26 cellular contexts compared by ENCODE assay signal in the genomic region with DNA sequence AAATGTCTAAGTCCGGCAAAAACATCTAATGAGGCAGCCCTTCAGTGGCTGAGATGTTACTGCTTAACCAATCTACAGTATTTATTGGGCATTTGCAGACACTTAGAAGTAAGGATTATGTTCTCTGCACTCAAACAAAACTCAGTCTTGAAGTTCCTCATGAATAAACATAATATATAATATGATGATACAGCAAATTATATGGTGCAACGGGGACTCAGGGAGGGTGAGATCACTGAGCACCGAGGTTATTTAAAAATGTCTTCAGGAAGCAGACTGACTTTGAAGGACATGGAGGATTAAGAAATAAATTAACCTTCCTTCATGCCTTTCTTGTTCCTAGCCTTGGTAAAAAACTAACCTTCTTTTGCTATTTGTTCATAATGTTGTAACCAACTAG. TPM values are rescaled to one million over a fixed set of nuclear protein-coding genes. Genes with fewer than 3 reads are reported as not detected.
A peak's percentile ranks its signal among the peaks of the same experiment; 100 is the strongest.
DNase-seq lines count a peak whose midpoint lies in the region; ATAC-seq, FAIRE-seq and TF ChIP-seq lines count a peak whose summit lies in the region.
"Had no signal": no experiment of that assay in that cellular context is flagged by ENCODE, and none has a peak within 500 bp of the region (broad histone marks: within the 10 kb centered on the region; RNA-seq: fewer than 3 reads in every experiment).

No MANE protein-coding gene starts in this region.

- no peak overlapping the region for H3K14ac ChIP-seq in IMR-90 (replicated peaks; ENCODE audit: low read depth, low read length)

- intact Hi-C loops in A673 (cut with micrococcal nuclease; ENCODE audit: unreplicated experiment) (no loop called here), IMR-90 (cut with micrococcal nuclease) (no loop called here), K562 (cut with micrococcal nuclease) (no loop called here)

- no TSS peak for BruUV-seq in A673 (replicated peaks; lab: Mats Ljungman, UMichigan)
- BruUV-seq in IMR-90 (replicated peaks; lab: Mats Ljungman, UMichigan): no TSS peak
- no TSS peak for BruUV-seq in K562 (replicated peaks; lab: Mats Ljungman, UMichigan)

- H2AFZ ChIP-seq in IMR-90 (replicated peaks; ENCODE audit: low read length, poor library complexity) (no peak overlapping the region), K562 (ENCODE audit: low read depth, low read length) (peak overlapping the region; percentile 79)

- CTCF ChIA-PET in A549 (lab: Yijun Ruan, JAX): no interaction called here
- CTCF ChIA-PET in A673 (lab: Charles Lee): no interaction called here
- CTCF ChIA-PET in IMR-90 (lab: Yijun Ruan, JAX): no interaction called here
- CTCF ChIA-PET in K562 (lab: Yijun Ruan, JAX; ENCODE audit: low intra/inter-chr PET ratio): no interaction called here

- POLR2A ChIA-PET in A549 (lab: Yijun Ruan, JAX) (no interaction called here), A673 (lab: Charles Lee; ENCODE audit: low non-redundant PET) (no interaction called here), IMR-90 (lab: Charles Lee; ENCODE audit: unreplicated experiment) (no interaction called here), K562 (lab: Yijun Ruan, JAX) (interaction anchor here (1.2 to 3.0 kb wide), 3 partner anchors 9 to 41 kb away, joined by 3 to 8 read pairs (median 4); no protein-coding TSS in a partner anchor)

- no peak overlapping the region for H3K18ac ChIP-seq in IMR-90 (ENCODE audit: low read depth, low read length)

- H3K27ac ChIP-seq in A549 (no peak overlapping the region), A673 (ENCODE audit: low read depth, low read length, poor library complexity, severe bottlenecking) (no peak overlapping the region), IMR-90 (ENCODE audit: insufficient read depth, low read length) (no peak overlapping the region), K562 (ENCODE audit: extremely low read depth, low read depth, low read length) (no peak overlapping the region)
- H3K27ac ChIP-seq: BLaER1 treated with 17β-estradiol and CSF1 and Interleukin-3, amounts not matched to agents 10 nM and 100 nM had no signal

- H3K79me2 ChIP-seq in K562 (ENCODE audit: control insufficient read depth, insufficient read depth, low read length): no peaks in the 10 kb centered on the region

- H2AK9ac ChIP-seq in IMR-90 (replicated peaks; ENCODE audit: low read depth, low read length, poor library complexity): no peak overlapping the region

- H2BK5ac ChIP-seq in IMR-90 (ENCODE audit: low read depth, low read length, poor library complexity, severe bottlenecking): no peak overlapping the region

- H3K9ac ChIP-seq in IMR-90 (ENCODE audit: low read depth, low read length) (no peak overlapping the region), K562 (ENCODE audit: insufficient read depth in 1 of 2, low read depth in 2 of 2, low read length in 2 of 2) (no peak overlapping the region)
- H3K9ac ChIP-seq: BLaER1 treated with 17β-estradiol and CSF1 and Interleukin-3, amounts not matched to agents 10 nM and 100 nM had no signal

- in situ Hi-C loops in IMR-90 (cut with MboI; ENCODE audit: low sequenced_read_pairs): no loop called here
- in situ Hi-C loops in K562 (cut with MboI): no loop called here

- H4K8ac ChIP-seq in IMR-90 (ENCODE audit: low read depth in 2 of 2, low read length in 2 of 2): no peak overlapping the region

- no peak overlapping the region for H2AK5ac ChIP-seq in IMR-90 (ENCODE audit: low read depth, low read length)

- no peak overlapping the region for H3K23ac ChIP-seq in IMR-90 (ENCODE audit: low read depth, low read length)

- H3K9me3 ChIP-seq in A549: no peaks in the 10 kb centered on the region
- no peaks in the 10 kb centered on the region for H3K9me3 ChIP-seq in A673 (ENCODE audit: low read depth, low read length, poor library complexity, severe bottlenecking)
- H3K9me3 ChIP-seq in IMR-90 (ENCODE audit: control insufficient read depth, insufficient read depth, low read length): no peaks in the 10 kb centered on the region
- no peaks in the 10 kb centered on the region for H3K9me3 ChIP-seq in K562 (replicated peaks; ENCODE audit: control insufficient read depth, insufficient read depth, low read depth, low read length)
- H3K9me3 ChIP-seq: BE2C; BLaER1 treated with 17β-estradiol and CSF1 and Interleukin-3, amounts not matched to agents 10 nM and 100 nM had no signal

- H3K36me3 ChIP-seq in A673 (ENCODE audit: insufficient read depth, low read length, poor library complexity, severe bottlenecking) (no peaks in the 10 kb centered on the region), IMR-90 (ENCODE audit: control insufficient read depth, insufficient read depth, low read length) (no peaks in the 10 kb centered on the region), K562 (ENCODE audit: control insufficient read depth, insufficient read depth, low read length) (no peaks in the 10 kb centered on the region)
- H3K36me3 ChIP-seq: BE2C; BLaER1 treated with 17β-estradiol and CSF1 and Interleukin-3, amounts not matched to agents 10 nM and 100 nM had no signal

- FAIRE-seq in A549 (lab: Jason Lieb, UNC): no peak
- FAIRE-seq in K562 (lab: Jason Lieb, UNC): no peak
- FAIRE-seq: GM12891, GM18507 had no signal

- H3K4ac ChIP-seq in IMR-90 (ENCODE audit: low read depth, low read length): no peak overlapping the region

- no peak for TF ChIP-seq RAD21 in A549 (conservative IDR thresholded peaks at IDR 0.05 in 1 of 2, IDR thresholded peaks at IDR 0.05 in 1 of 2)
- no peak for TF ChIP-seq RAD21 in IMR-90 (IDR thresholded peaks at IDR 0.05; ENCODE audit: low read length)
- no peak for TF ChIP-seq RAD21 in K562 (CRISPR knock-in tag; conservative IDR thresholded peaks at IDR 0.05 in 1 of 2, IDR thresholded peaks at IDR 0.05 in 1 of 2)

- no peak overlapping the region for H2BK15ac ChIP-seq in IMR-90 (ENCODE audit: low read depth, low read length)

- no peaks in the 10 kb centered on the region for H3K79me1 ChIP-seq in IMR-90 (ENCODE audit: low read depth in 1 of 2, low read length in 2 of 2)

- dilution Hi-C loops in IMR-90 (cut with HindIII; ENCODE audit: low sequenced_read_pairs, unreplicated experiment): no loop called here

- no peak for ATAC-seq in A549
- no peak for ATAC-seq in IMR-90 (ENCODE audit: low read depth)
- peak; percentile 55 for ATAC-seq in K562
- no peak for ATAC-seq in HG03442 (IDR thresholded peaks at IDR 0.05; ENCODE audit: unreplicated experiment)
- ATAC-seq in HG03439 (IDR thresholded peaks at IDR 0.05; ENCODE audit: unreplicated experiment): no peak
- ATAC-seq in HG03135 (IDR thresholded peaks at IDR 0.05; ENCODE audit: unreplicated experiment): no peak
- ATAC-seq: HCT116 had no signal

- 64% methylated on average over 3 of the region's 3 CpGs for WGBS in A549 (ENCODE audit: missing lambda C conversion rate)
- no CpG with 5 or more reads among the region's 3 CpGs for WGBS in IMR-90 (ENCODE audit: extremely low coverage in 2 of 2, insufficient read length in 1 of 2), 2 experiments
- WGBS in K562 (ENCODE audit: insufficient coverage, low coverage, missing lambda C conversion rate): 25% methylated on average over 3 of the region's 3 CpGs

- no peak for TF ChIP-seq CTCF in A549 (IDR thresholded peaks at IDR 0.05)
- no peak for TF ChIP-seq CTCF in A673 (conservative IDR thresholded peaks at IDR 0.05; ENCODE audit: low read depth, low read length)
- no peak for TF ChIP-seq CTCF in IMR-90 (conservative IDR thresholded peaks at IDR 0.05; ENCODE audit: low read depth, low read length)
- TF ChIP-seq CTCF in K562 (IDR thresholded peaks at IDR 0.05 in 2 of 3, conservative IDR thresholded peaks at IDR 0.05 in 1 of 3; ENCODE audit: insufficient read depth in 2 of 3, low read depth in 1 of 3, low read length in 3 of 3): no peak

- H2BK120ac ChIP-seq in IMR-90 (ENCODE audit: low read depth, low read length): no peak overlapping the region

- H2BK20ac ChIP-seq in IMR-90 (ENCODE audit: low read depth, low read length): no peak overlapping the region

- H3K27me3 ChIP-seq in A673 (replicated peaks; ENCODE audit: insufficient read depth, low read depth, low read length, poor library complexity) (no peaks in the 10 kb centered on the region), IMR-90 (ENCODE audit: control insufficient read depth, insufficient read depth, low read length) (peaks cover 2% of the 10 kb centered on the region; the same call in 1 of the 2 replicates), K562 (ENCODE audit: control insufficient read depth in 2 of 2, insufficient read depth in 2 of 2, low read length in 2 of 2) (no peaks in the 10 kb centered on the region)
- H3K27me3 ChIP-seq: BLaER1 treated with 17β-estradiol and CSF1 and Interleukin-3, amounts not matched to agents 10 nM and 100 nM had no signal

- no peak overlapping the region for H4K5ac ChIP-seq in IMR-90 (ENCODE audit: low read depth, low read length)

- TF ChIP-seq POLR2A in A549 (IDR thresholded peaks at IDR 0.05; ENCODE audit: low read length): no peak
- TF ChIP-seq POLR2A in IMR-90 (IDR thresholded peaks at IDR 0.05; ENCODE audit: low read depth, low read length): no peak
- TF ChIP-seq POLR2A in K562 (conservative IDR thresholded peaks at IDR 0.05): no peak

- no peak overlapping the region for H3K4me3 ChIP-seq in A549
- no peak overlapping the region for H3K4me3 ChIP-seq in A673 (ENCODE audit: low read depth, low read length, poor library complexity, severe bottlenecking)
- H3K4me3 ChIP-seq in IMR-90 (ENCODE audit: insufficient read depth, low read depth, low read length): no peak overlapping the region
- H3K4me3 ChIP-seq in K562: no peak overlapping the region
- H3K4me3 ChIP-seq: BLaER1 treated with 17β-estradiol and CSF1 and Interleukin-3, amounts not matched to agents 10 nM and 100 nM had no signal

- H4K20me1 ChIP-seq in IMR-90 (ENCODE audit: insufficient read depth, low read length) (no peaks in the 10 kb centered on the region), K562 (replicated peaks; ENCODE audit: control insufficient read depth, insufficient read depth, low read length) (no peaks in the 10 kb centered on the region)
- H4K20me1 ChIP-seq: BLaER1 treated with 17β-estradiol and CSF1 and Interleukin-3, amounts not matched to agents 10 nM and 100 nM had no signal

- no peak overlapping the region for H3K56ac ChIP-seq in IMR-90 (ENCODE audit: extremely low read depth, insufficient read depth, low read length)

- H3K4me1 ChIP-seq in A549: no peaks in the 10 kb centered on the region
- peaks cover 8% of the 10 kb centered on the region for H3K4me1 ChIP-seq in A673 (ENCODE audit: insufficient read depth, low read length, poor library complexity, severe bottlenecking)
- H3K4me1 ChIP-seq in IMR-90 (ENCODE audit: control insufficient read depth, insufficient read depth, low read length): no peaks in the 10 kb centered on the region
- H3K4me1 ChIP-seq in K562 (replicated peaks in 1 of 2; ENCODE audit: control insufficient read depth in 2 of 2, insufficient read depth in 2 of 2, low read length in 2 of 2): 0 out of 5 replicates have a peak, but pooled peaks cover 0 to 6% of the 10 kb centered on the region in 2 experiments
- H3K4me1 ChIP-seq: BE2C had no signal

- H3K9me1 ChIP-seq in IMR-90 (ENCODE audit: insufficient read depth, low read length): no peaks in the 10 kb centered on the region
- no peaks in the 10 kb centered on the region for H3K9me1 ChIP-seq in K562 (ENCODE audit: control insufficient read depth, insufficient read depth, low read length)

- H3K4me2 ChIP-seq in A549 (no peak overlapping the region), IMR-90 (ENCODE audit: low read depth, low read length) (no peak overlapping the region), K562 (ENCODE audit: insufficient read depth, low read length) (no peak overlapping the region)
- H3K4me2 ChIP-seq: BLaER1 treated with 17β-estradiol and CSF1 and Interleukin-3, amounts not matched to agents 10 nM and 100 nM had no signal

- TF ChIP-seq EP300 in A549 (IDR thresholded peaks at IDR 0.05): no peak
- TF ChIP-seq EP300 in K562 (IDR thresholded peaks at IDR 0.05; ENCODE audit: low read length): no peak

- no peak for DNase-seq in A549 (ENCODE audit: low read depth in 1 of 2, low spot score in 1 of 2)
- DNase-seq in A673 (ENCODE audit: low spot score): peak; percentile 41
- DNase-seq in IMR-90: no peak
- no peak for DNase-seq in K562 (ENCODE audit: extremely low read depth in 1 of 4, low spot score in 3 of 4)
- DNase-seq: ACHN; AML-193; BE2C; Calu3; CD4-positive, alpha-beta memory T cell; COR-L47; DMS53; DMS79 treated with DMSO at 0.1 percent for 48 hours; GF-D8; H9 had no signal

- no peak overlapping the region for H4K91ac ChIP-seq in IMR-90 (ENCODE audit: insufficient read depth, low read depth, low read length)

RNA-seq across cellular contexts. Expression of a gene that starts 27.9 kb away (rescaled TPM):
- polyA plus RNA-seq in A549 (2011; rRNA removed) (not detected in 2 replicates), A549 (2017; fragmentation: RNase III; extraction: RNeasy Plus Mini Kit Qiagen cat#74134 plus additional on column Dnase treatment) (0.03 TPM in 1 of 3 replicates, not detected in the others), IMR-90 (2012; rRNA removed) (not detected in 2 replicates), K562 (2011; rRNA removed) (not detected in 2 replicates), K562 (2014; fragmentation: Illumina TruSeq; extraction: Trizol) (0.06 and 0.08 TPM in 2 replicates), K562 (2014; fragmentation: Nextera tagmentation; extraction: Ambion mirVana) (under 1 TPM; 0.17 to 0.21 TPM), K562 (2014; rRNA removed) (not detected in 2 replicates)
- polyA plus RNA-seq in A549 (2012; cell fraction: cytosol; rRNA removed): not detected in 2 replicates
- polyA plus RNA-seq in A549 (2012; cell fraction: nucleus; rRNA removed): not detected in 2 replicates
- 0.37 TPM in 1 of 2 replicates, not detected in the other for polyA minus RNA-seq in A549 (2011; rRNA and poly(A)+ RNA removed)
- total RNA-seq in A673 (2021) (not detected in 2 replicates), IMR-90 (2012; rRNA removed) (not detected in 2 replicates), K562 (2014; rRNA removed) (not detected in 2 replicates), K562 (2014; rRNA removed; fragmentation: Illumina TruSeq; extraction: Trizol) (0.06 and 0.29 TPM in 2 replicates), K562 (2015; rRNA removed; fragmentation: Illumina TruSeq; extraction: Trizol) (not detected in 2 replicates), K562 (2021) (not detected in 2 replicates)
- not detected in 2 replicates for polyA plus RNA-seq in IMR-90 (2012; cell fraction: cytosol; rRNA removed)
- polyA plus RNA-seq in IMR-90 (2012; cell fraction: nucleus; rRNA removed; ENCODE audit: low replicate concordance): not detected in 2 replicates
- 0.40 TPM in 1 of 2 replicates, not detected in the other for total RNA-seq in K562 (2011; cell fraction: chromatin; rRNA removed; ENCODE audit: low replicate concordance)
- total RNA-seq in K562 (2011; cell fraction: nucleolus; rRNA removed): not detected in 2 replicates
- not detected in 2 replicates for total RNA-seq in K562 (2011; cell fraction: nucleoplasm; rRNA removed)
- polyA plus RNA-seq in K562 (2011; cell fraction: cytosol; rRNA removed): not detected in 2 replicates
- polyA plus RNA-seq in K562 (2011; cell fraction: nucleus; rRNA removed): 0.04 TPM in 1 of 2 replicates, not detected in the other
- 0.07 and 0.25 TPM in 2 replicates for polyA plus RNA-seq in K562 (2012)
- not detected in 2 replicates for polyA minus RNA-seq in K562 (2011; rRNA and poly(A)+ RNA removed)
- polyA minus RNA-seq in K562 (2011; cell fraction: cytosol; rRNA and poly(A)+ RNA removed): not detected in 2 replicates
- polyA minus RNA-seq in K562 (2011; cell fraction: nucleus; rRNA and poly(A)+ RNA removed): not detected in 2 replicates
- total RNA-seq: A172; Calu3; CD4-positive, alpha-beta memory T cell; Daoy; G401; H4; H9 had no signal
- polyA plus RNA-seq: CD14-positive monocyte had no signal

RNA-seq across cellular contexts. Expression of a gene that starts 39.8 kb away (rescaled TPM):
- polyA plus RNA-seq in A549 (2011; rRNA removed): 12.5 and 15.2 TPM in 2 replicates
- 4.0 and 6.5 TPM in 2 replicates for polyA plus RNA-seq in A549 (2012; cell fraction: cytosol; rRNA removed)
- polyA plus RNA-seq in A549 (2012; cell fraction: nucleus; rRNA removed): 6.5 and 7.5 TPM in 2 replicates
- 8.8 to 12.6 TPM (median 10.2 TPM) in 3 replicates for polyA plus RNA-seq in A549 (2017; fragmentation: RNase III; extraction: RNeasy Plus Mini Kit Qiagen cat#74134 plus additional on column Dnase treatment)
- polyA minus RNA-seq in A549 (2011; rRNA and poly(A)+ RNA removed): 33.7 and 40.7 TPM in 2 replicates
- 10.6 and 11.9 TPM in 2 replicates for total RNA-seq in A673 (2021)
- 25.6 and 34.2 TPM in 2 replicates for total RNA-seq in IMR-90 (2012; rRNA removed)
- 5.3 and 5.6 TPM in 2 replicates for polyA plus RNA-seq in IMR-90 (2012; rRNA removed)
- polyA plus RNA-seq in IMR-90 (2012; cell fraction: cytosol; rRNA removed): 1.6 and 2.2 TPM in 2 replicates
- 2.4 and 9.2 TPM in 2 replicates for polyA plus RNA-seq in IMR-90 (2012; cell fraction: nucleus; rRNA removed; ENCODE audit: low replicate concordance)
- 25.6 and 109 TPM in 2 replicates for total RNA-seq in K562 (2011; cell fraction: chromatin; rRNA removed; ENCODE audit: low replicate concordance)
- total RNA-seq in K562 (2011; cell fraction: nucleolus; rRNA removed): 14.0 and 21.6 TPM in 2 replicates
- 40.7 and 66.0 TPM in 2 replicates for total RNA-seq in K562 (2011; cell fraction: nucleoplasm; rRNA removed)
- 48.5 and 54.5 TPM in 2 replicates for total RNA-seq in K562 (2014; rRNA removed)
- 88.3 and 95.1 TPM in 2 replicates for total RNA-seq in K562 (2014; rRNA removed; fragmentation: Illumina TruSeq; extraction: Trizol)
- 57.4 and 63.9 TPM in 2 replicates for total RNA-seq in K562 (2015; rRNA removed; fragmentation: Illumina TruSeq; extraction: Trizol)
- 77.4 and 84.2 TPM in 2 replicates for total RNA-seq in K562 (2021)
- polyA plus RNA-seq in K562 (2011; rRNA removed): 65.1 and 75.1 TPM in 2 replicates
- 30.2 and 34.3 TPM in 2 replicates for polyA plus RNA-seq in K562 (2011; cell fraction: cytosol; rRNA removed)
- polyA plus RNA-seq in K562 (2011; cell fraction: nucleus; rRNA removed): 43.7 and 65.6 TPM in 2 replicates
- polyA plus RNA-seq in K562 (2012): 29.8 and 31.0 TPM in 2 replicates
- polyA plus RNA-seq in K562 (2014; fragmentation: Illumina TruSeq; extraction: Trizol): 51.0 and 62.8 TPM in 2 replicates
- polyA plus RNA-seq in K562 (2014; fragmentation: Nextera tagmentation; extraction: Ambion mirVana): 10 to 100 TPM; 13.0 to 15.9 TPM
- 35.1 and 35.8 TPM in 2 replicates for polyA plus RNA-seq in K562 (2014; rRNA removed)
- polyA minus RNA-seq in K562 (2011; rRNA and poly(A)+ RNA removed): 171 and 184 TPM in 2 replicates
- polyA minus RNA-seq in K562 (2011; cell fraction: cytosol; rRNA and poly(A)+ RNA removed): 58.6 and 74.0 TPM in 2 replicates
- 45.9 and 102 TPM in 2 replicates for polyA minus RNA-seq in K562 (2011; cell fraction: nucleus; rRNA and poly(A)+ RNA removed)

RNA-seq across cellular contexts. Expression of a gene that starts 39.8 kb away (rescaled TPM):
- polyA plus RNA-seq in A549 (2011; rRNA removed) (119 and 144 TPM in 2 replicates), A549 (2017; fragmentation: RNase III; extraction: RNeasy Plus Mini Kit Qiagen cat#74134 plus additional on column Dnase treatment) (41.0 to 52.4 TPM (median 41.6 TPM) in 3 replicates), IMR-90 (2012; rRNA removed) (11.0 and 16.4 TPM in 2 replicates), K562 (2011; rRNA removed) (34.6 and 35.8 TPM in 2 replicates), K562 (2014; fragmentation: Illumina TruSeq; extraction: Trizol) (18.1 and 22.1 TPM in 2 replicates), K562 (2014; fragmentation: Nextera tagmentation; extraction: Ambion mirVana) (1 to 10 TPM; 4.2 to 6.3 TPM), K562 (2014; rRNA removed) (11.6 and 19.6 TPM in 2 replicates)
- 26.3 and 36.6 TPM in 2 replicates for polyA plus RNA-seq in A549 (2012; cell fraction: cytosol; rRNA removed)
- polyA plus RNA-seq in A549 (2012; cell fraction: nucleus; rRNA removed): 14.0 TPM in 2 replicates
- 35.1 and 38.8 TPM in 2 replicates for polyA minus RNA-seq in A549 (2011; rRNA and poly(A)+ RNA removed)
- total RNA-seq in A673 (2021) (12.6 and 14.2 TPM in 2 replicates), IMR-90 (2012; rRNA removed) (21.1 and 21.9 TPM in 2 replicates), K562 (2014; rRNA removed) (19.3 and 24.3 TPM in 2 replicates), K562 (2014; rRNA removed; fragmentation: Illumina TruSeq; extraction: Trizol) (20.2 and 21.2 TPM in 2 replicates), K562 (2015; rRNA removed; fragmentation: Illumina TruSeq; extraction: Trizol) (17.0 and 17.7 TPM in 2 replicates), K562 (2021) (16.4 and 18.1 TPM in 2 replicates)
- polyA plus RNA-seq in IMR-90 (2012; cell fraction: cytosol; rRNA removed): 5.4 and 9.5 TPM in 2 replicates
- polyA plus RNA-seq in IMR-90 (2012; cell fraction: nucleus; rRNA removed; ENCODE audit: low replicate concordance): 3.1 and 11.8 TPM in 2 replicates
- total RNA-seq in K562 (2011; cell fraction: chromatin; rRNA removed; ENCODE audit: low replicate concordance): 8.9 and 19.2 TPM in 2 replicates
- total RNA-seq in K562 (2011; cell fraction: nucleolus; rRNA removed): 13.0 and 15.4 TPM in 2 replicates
- total RNA-seq in K562 (2011; cell fraction: nucleoplasm; rRNA removed): 25.2 and 40.2 TPM in 2 replicates
- polyA plus RNA-seq in K562 (2011; cell fraction: cytosol; rRNA removed): 20.1 and 32.3 TPM in 2 replicates
- polyA plus RNA-seq in K562 (2011; cell fraction: nucleus; rRNA removed): 6.9 and 13.9 TPM in 2 replicates
- 12.9 and 16.2 TPM in 2 replicates for polyA plus RNA-seq in K562 (2012)
- 35.7 and 47.7 TPM in 2 replicates for polyA minus RNA-seq in K562 (2011; rRNA and poly(A)+ RNA removed)
- polyA minus RNA-seq in K562 (2011; cell fraction: cytosol; rRNA and poly(A)+ RNA removed): 13.3 and 26.9 TPM in 2 replicates
- polyA minus RNA-seq in K562 (2011; cell fraction: nucleus; rRNA and poly(A)+ RNA removed): 6.7 and 10.4 TPM in 2 replicates
